Comparison of ENCODE assay signal across 20 cellular contexts in the genomic region with DNA sequence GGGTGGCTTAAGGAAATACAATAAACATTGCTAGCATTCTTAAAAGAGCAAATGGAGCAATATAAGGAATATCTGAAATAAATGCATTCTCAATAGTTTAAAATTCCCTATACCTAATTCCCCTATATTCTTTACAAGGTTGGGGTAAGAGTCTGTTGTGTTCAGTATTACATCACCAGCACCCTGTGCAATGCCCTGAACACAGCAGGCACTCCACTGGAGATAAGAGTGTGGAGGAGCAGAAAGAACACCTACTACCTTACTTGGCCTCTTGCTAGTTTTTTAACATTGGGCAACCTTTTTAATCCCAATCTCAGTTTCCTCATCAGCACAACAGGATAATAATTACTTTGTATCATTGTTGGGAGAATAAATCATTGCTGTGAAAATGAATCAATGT.
A peak's percentile ranks its signal among the peaks of the same experiment; 100 is the strongest.
DNase-seq lines count a peak whose midpoint lies in the region; ATAC-seq and TF ChIP-seq lines count a peak whose summit lies in the region.
"Had no signal": no experiment of that assay in that cellular context is flagged by ENCODE, and none has a peak within 500 bp of the region (broad histone marks: within the 10 kb centered on the region; RNA-seq: fewer than 3 reads in every experiment).

No MANE protein-coding gene starts in this region.

- H3K27me3 Mint-ChIP-seq in brain (no peaks in the 10 kb centered on the region), nephron (ENCODE audit: low read depth) (no peaks in the 10 kb centered on the region)
- H3K27me3 Mint-ChIP-seq: CD8-positive, alpha-beta memory T cell had no signal

- H3K36me3 ChIP-seq in right atrium auricular region (no peaks in the 10 kb centered on the region), HEK293 (ENCODE audit: control insufficient read depth in 2 of 2, insufficient read depth in 1 of 2, low read length in 2 of 2) (no peaks in the 10 kb centered on the region)
- H3K36me3 ChIP-seq: HAP-1, SJCRH30 had no signal

- ATAC-seq in Right ventricle myocardium superior (ENCODE audit: poor library complexity): peak; percentile 51

- CTCF ChIA-PET in HEK293 (lab: Yijun Ruan, JAX): interaction anchor here (0.9 kb wide), 1 partner anchor 78 kb away, joined by 3 read pairs; no protein-coding TSS in a partner anchor

- H3K4me1 ChIP-seq in right atrium auricular region (no peaks in the 10 kb centered on the region), HEK293 (ENCODE audit: control insufficient read depth, insufficient read depth, low read length) (0 out of 2 replicates have a peak, but pooled peaks cover 3% of the 10 kb centered on the region)
- H3K4me1 ChIP-seq: SJCRH30 had no signal

- H3K4me1 Mint-ChIP-seq in brain (peaks cover 33% of the 10 kb centered on the region), nephron (peaks cover 24% of the 10 kb centered on the region)

- H3K4me3 Mint-ChIP-seq in brain: no peak overlapping the region
- H3K4me3 Mint-ChIP-seq in nephron: no peak overlapping the region

- DNase-seq in Right ventricle myocardium superior: no peak
- no peak for DNase-seq in right atrium auricular region (ENCODE audit: low spot score)
- no peak for DNase-seq in kidney tubule cell (ENCODE audit: low spot score)
- DNase-seq in activated naive CD4-positive, alpha-beta T cell treated with anti-CD3 and anti-CD28 coated beads, Interleukin-2, amount 50 U/mL, for 16 hours: no peak
- DNase-seq in head of caudate nucleus: no peak
- DNase-seq: AML-193; CD8-positive, alpha-beta memory T cell; DMS53; GDM1; KG1; NCI-H1417; NCI-H1694 treated with DMSO at 0.1 percent for 48 hours; NCI-H2081 treated with DMSO at 0.1 percent for 48 hours; NCI-H446 treated with DMSO at 0.1 percent for 48 hours; SJCRH30 had no signal

- no peaks in the 10 kb centered on the region for H3K27me3 ChIP-seq in right atrium auricular region
- H3K27me3 ChIP-seq: SJCRH30 had no signal

- intact Hi-C loops in Right ventricle myocardium superior (cut with DNase I): no loop called here
- intact Hi-C loops in head of caudate nucleus (cut with DNase I): no loop called here

- H3K4me3 ChIP-seq in right atrium auricular region (no peak overlapping the region), HEK293 (ENCODE audit: low read depth, low read length) (no peak overlapping the region)
- H3K4me3 ChIP-seq: HAP-1, SJCRH30 had no signal

- H3K36me3 Mint-ChIP-seq in brain (no peaks in the 10 kb centered on the region), nephron (ENCODE audit: low read depth) (no peaks in the 10 kb centered on the region)
- H3K36me3 Mint-ChIP-seq: CD8-positive, alpha-beta memory T cell had no signal

- H3K27ac Mint-ChIP-seq in brain (peak overlapping the region in 3 of 5 experiments; percentile 24 to 63 (median 24)), nephron (peak overlapping the region in 2 of 3 experiments; percentile 20 to 34)

- H3K27ac ChIP-seq in right atrium auricular region (no peak overlapping the region), HEK293 (ENCODE audit: extremely low read depth, low read depth, low read length) (no peak overlapping the region)
- H3K27ac ChIP-seq: C4-2B, SJCRH30 had no signal

- no peak for TF ChIP-seq CTCF in right atrium auricular region (IDR thresholded peaks at IDR 0.05)
- TF ChIP-seq CTCF in HEK293 (tag by site-specific recombination; IDR thresholded peaks at IDR 0.05): no peak
- TF ChIP-seq CTCF in brain (conservative IDR thresholded peaks at IDR 0.05): no peak
- no peak for TF ChIP-seq CTCF in nephron (IDR thresholded peaks at IDR 0.05; ENCODE audit: unreplicated experiment in 3 of 3)

- H3K9me3 Mint-ChIP-seq in brain: no peaks in the 10 kb centered on the region
- H3K9me3 Mint-ChIP-seq in nephron: no peaks in the 10 kb centered on the region
- H3K9me3 Mint-ChIP-seq: CD8-positive, alpha-beta memory T cell had no signal

- POLR2A ChIA-PET in HEK293 (lab: Yijun Ruan, JAX): no interaction called here

- H3K9me3 ChIP-seq in right atrium auricular region (no peaks in the 10 kb centered on the region), HEK293 (ENCODE audit: control insufficient read depth, insufficient read depth, low read depth, low read length) (no peaks in the 10 kb centered on the region)
- H3K9me3 ChIP-seq: HAP-1, SJCRH30 had no signal

TF ChIP-seq in HEK293, 187 proteins besides CTCF, POLR2A, EP300 and RAD21:
- TF ChIP-seq ZSCAN23 (tag by site-specific recombination; IDR thresholded peaks at IDR 0.05) (no peak), ZNF174 (tag by site-specific recombination; IDR thresholded peaks at IDR 0.05) (no peak), ZBTB44 (tag by site-specific recombination; IDR thresholded peaks at IDR 0.05) (no peak), ZNF560 (tag by site-specific recombination; IDR thresholded peaks at IDR 0.05; ENCODE audit: borderline replicate concordance) (no peak), ZNF600 (tag by site-specific recombination; IDR thresholded peaks at IDR 0.05) (0 out of 2 replicates have a peak, but pooled peaks have one; percentile 24), ZNF266 (tag by site-specific recombination; IDR thresholded peaks at IDR 0.05; ENCODE audit: low read depth) (no peak), ZIC2 (tag by site-specific recombination; IDR thresholded peaks at IDR 0.05) (peak; percentile 40)
TF ChIP-seq in HEK293: peak in this region for 2.
